In genomic region chr3:128348075-128348474, GRCh38 we compare ENCODE assay signal across 25 cellular contexts.
DNase-seq lines count a peak whose midpoint lies in the region; ATAC-seq, FAIRE-seq and TF ChIP-seq lines count a peak whose summit lies in the region.
"Had no signal": no experiment of that assay in that cellular context is flagged by ENCODE, and none has a peak within 500 bp of the region (broad histone marks: within the 10 kb centered on the region; RNA-seq: fewer than 3 reads in every experiment).

No MANE protein-coding gene starts in this region.

- H3K36me3 ChIP-seq in DOHH2 (ENCODE audit: control insufficient read depth, low read length): no peaks in the 10 kb centered on the region; the same call in 1 of the 2 replicates
- H3K36me3 ChIP-seq in Karpas-422 (ENCODE audit: insufficient read depth, low read length): no peaks in the 10 kb centered on the region
- H3K36me3 ChIP-seq in GM12878 (ENCODE audit: control insufficient read depth in 2 of 2, insufficient read depth in 2 of 2, low read length in 1 of 2): no peaks in the 10 kb centered on the region; a peak in 2 of 4 replicates

- peaks cover 9% of the 10 kb centered on the region for H3K9me3 Mint-ChIP-seq in mesothelial cell of epicardium
- no peaks in the 10 kb centered on the region for H3K9me3 Mint-ChIP-seq in natural killer cell treated with Interleukin-12 subunit alpha and Interleukin-12 subunit beta and Interleukin-15 and Interleukin-18, amount 100 ng/mL, for 72 hours
- H3K9me3 Mint-ChIP-seq: CD8-positive, alpha-beta T cell had no signal

- peaks cover 29% of the 10 kb centered on the region for H3K4me1 Mint-ChIP-seq in mesothelial cell of epicardium
- H3K4me1 Mint-ChIP-seq in natural killer cell treated with Interleukin-12 subunit alpha and Interleukin-12 subunit beta and Interleukin-15 and Interleukin-18, amount 100 ng/mL, for 72 hours (ENCODE audit: low read depth in 2 of 2): peaks cover 0 to 8% of the 10 kb centered on the region in 2 donors

- CTCF ChIA-PET in GM12878 (lab: Yijun Ruan, JAX): interaction anchor here (0.8 to 1.2 kb wide), 2 partner anchors 15 to 23 kb away, joined by 3 read pairs; no protein-coding TSS in a partner anchor

- 69% methylated on average over 4 of the region's 4 CpGs for WGBS in GM12878 (ENCODE audit: insufficient coverage, insufficient replicate concordance, low lambda C conversion rate, missing lambda C conversion rate)

- no TSS peak for BruUV-seq in GM12878 (replicated peaks; lab: Mats Ljungman, UMichigan)

- SMC1A ChIA-PET in GM12878 (lab: Charles Lee; ENCODE audit: uncharacterized antibody, unreplicated experiment): interaction anchor here (0.7 to 1.5 kb wide), 2 partner anchors 22 to 25 kb away, joined by 3 to 5 read pairs; no protein-coding TSS in a partner anchor

- H3K9me2 ChIP-seq in DOHH2 (replicated peaks; ENCODE audit: control insufficient read depth, low read length) (no peaks in the 10 kb centered on the region), Karpas-422 (replicated peaks; ENCODE audit: insufficient read depth, low read length) (no peaks in the 10 kb centered on the region)

- POLR2A ChIA-PET in GM12878 (lab: Charles Lee): no interaction called here

- DNase-seq in Karpas-422 (peak; percentile 46), GM12878 (ENCODE audit: low read depth, low spot score) (no peak), mesothelial cell of epicardium (ENCODE audit: low spot score in 2 of 2, unreplicated experiment in 2 of 2) (no peak)
- DNase-seq in natural killer cell treated with Interleukin-12 subunit alpha and Interleukin-12 subunit beta and Interleukin-15 and Interleukin-18, amount 100 ng/mL, for 72 hours (ENCODE audit: low spot score): no peak
- no peak for DNase-seq in stimulated activated CD4-positive, alpha-beta T cell treated with anti-CD3 and anti-CD28 coated beads, Interleukin-4, amount 100 ng/mL, for 4 hours
- DNase-seq in stimulated activated naive CD8-positive, alpha-beta T cell treated with anti-CD3 and anti-CD28 coated beads, Interleukin-15, Interleukin-2, amounts not matched to agents 100 U/mL and 50 U/mL, for 24 hours: no peak
- DNase-seq: C1 segment of cervical spinal cord; CD8-positive, alpha-beta T cell; DND-41; NCI-H1105; NCI-H1436 treated with DMSO at 0.1 percent for 48 hours; NCI-H187 treated with DMSO at 0.1 percent for 48 hours; NCI-H2107; NCI-H446; NCI-H524 treated with DMSO at 0.1 percent for 48 hours; NK-92 treated with Interleukin-12 subunit alpha and Interleukin-12 subunit beta, amount 100 ng/mL, for 24 hours; SHP77 treated with DMSO at 0.1 percent for 48 hours had no signal

- H3K4me1 ChIP-seq in DOHH2 (ENCODE audit: control insufficient read depth, low read length): peaks cover 19% of the 10 kb centered on the region
- H3K4me1 ChIP-seq in Karpas-422 (ENCODE audit: low read length): peaks cover 19% of the 10 kb centered on the region
- peaks cover 10% of the 10 kb centered on the region for H3K4me1 ChIP-seq in GM12878 (ENCODE audit: control insufficient read depth, insufficient read depth, low read length)

- H3K9me3 ChIP-seq in DOHH2 (ENCODE audit: control insufficient read depth, insufficient read depth, low read length) (no peaks in the 10 kb centered on the region), Karpas-422 (ENCODE audit: low read length) (no peaks in the 10 kb centered on the region), GM12878 (replicated peaks; ENCODE audit: control insufficient read depth, insufficient read depth, low read length) (no peaks in the 10 kb centered on the region)

- no peaks in the 10 kb centered on the region for H4K20me1 ChIP-seq in DOHH2 (ENCODE audit: control insufficient read depth, insufficient read depth, low read depth, low read length)
- no peaks in the 10 kb centered on the region for H4K20me1 ChIP-seq in Karpas-422 (ENCODE audit: insufficient read depth, low read depth, low read length)
- H4K20me1 ChIP-seq in GM12878 (ENCODE audit: control insufficient read depth, insufficient read depth): no peaks in the 10 kb centered on the region

- H2AFZ ChIP-seq in Karpas-422 (ENCODE audit: low read length) (0 out of 2 replicates have a peak overlapping the region, but pooled peaks have one; percentile 49), GM12878 (ENCODE audit: control insufficient read depth, low read depth, low read length) (no peak overlapping the region)

- TF ChIP-seq RAD21 in GM12878 (IDR thresholded peaks at IDR 0.05; ENCODE audit: insufficient read depth, low read depth, low read length): no peak

- no peak overlapping the region for H3K4me3 ChIP-seq in DOHH2 (ENCODE audit: low read length)
- H3K4me3 ChIP-seq in Karpas-422 (ENCODE audit: low read length): no peak overlapping the region
- H3K4me3 ChIP-seq in GM12878: no peak overlapping the region
- H3K4me3 ChIP-seq: K562, SK-N-MC had no signal

- RAD21 ChIA-PET in GM12878 (lab: Charles Lee; ENCODE audit: unreplicated experiment): interaction anchor here (0.6 kb wide), 1 partner anchor 163 kb away, joined by 3 read pairs; no protein-coding TSS in a partner anchor

- peak; percentile 38 for FAIRE-seq in GM12878 (lab: Jason Lieb, UNC)
- FAIRE-seq: GM18507, H54, HepG2, K562 had no signal

- H3K9ac ChIP-seq in Karpas-422 (ENCODE audit: low read length) (peak overlapping the region; percentile 29), GM12878 (ENCODE audit: control insufficient read depth, insufficient read depth, low read length) (no peak overlapping the region)

- H3K27ac Mint-ChIP-seq in mesothelial cell of epicardium: peak overlapping the region; percentile 76
- no peak overlapping the region for H3K27ac Mint-ChIP-seq in natural killer cell treated with Interleukin-12 subunit alpha and Interleukin-12 subunit beta and Interleukin-15 and Interleukin-18, amount 100 ng/mL, for 72 hours

- 0 out of 2 replicates have a peak, but pooled peaks cover 2% of the 10 kb centered on the region for H3F3A ChIP-seq in DOHH2 (ENCODE audit: control insufficient read depth, insufficient read depth)

- no peak overlapping the region for H3K27ac ChIP-seq in DOHH2 (ENCODE audit: low read depth, low read length)
- peak overlapping the region; percentile 68 for H3K27ac ChIP-seq in Karpas-422 (ENCODE audit: low read length)
- H3K27ac ChIP-seq in GM12878 (ENCODE audit: control insufficient read depth, insufficient read depth): 0 out of 2 replicates have a peak overlapping the region, but pooled peaks have one; percentile 13
- H3K27ac ChIP-seq: RWPE1, SK-N-MC had no signal

- H3K27me3 ChIP-seq in DOHH2 (ENCODE audit: control insufficient read depth, low read length) (no peaks in the 10 kb centered on the region), Karpas-422 (ENCODE audit: low read length) (no peaks in the 10 kb centered on the region), GM12878 (replicated peaks in 1 of 2; ENCODE audit: control insufficient read depth in 2 of 2, insufficient read depth in 2 of 2, low read length in 1 of 2) (no peaks in the 10 kb centered on the region)

- in situ Hi-C loops in GM12878 (cut with MboI): no loop called here

- no peak for TF ChIP-seq POLR2A in GM12878 (IDR thresholded peaks at IDR 0.05; ENCODE audit: low read depth, low read length)

- ATAC-seq in GM12878 (no peak), GM19467 (IDR thresholded peaks at IDR 0.05; ENCODE audit: unreplicated experiment) (no peak)
- no peak for ATAC-seq in natural killer cell treated with Interleukin-12 subunit alpha and Interleukin-12 subunit beta and Interleukin-15 and Interleukin-18, amount 100 ng/mL, for 72 hours
- no peak for ATAC-seq in stimulated activated naive CD8-positive, alpha-beta T cell treated with anti-CD3 and anti-CD28 coated beads, Interleukin-15, Interleukin-2, amounts not matched to agents 100 U/mL and 50 U/mL, for 24 hours
- ATAC-seq: CD8-positive, alpha-beta T cell; HepG2 had no signal

- H3K79me2 ChIP-seq in DOHH2 (ENCODE audit: control insufficient read depth, low read length): no peaks in the 10 kb centered on the region
- no peaks in the 10 kb centered on the region; the same call in 1 of the 2 replicates for H3K79me2 ChIP-seq in Karpas-422 (ENCODE audit: low read length)
- no peaks in the 10 kb centered on the region for H3K79me2 ChIP-seq in GM12878 (ENCODE audit: control insufficient read depth, insufficient read depth, low read length)

- no peaks in the 10 kb centered on the region for H3K27me3 Mint-ChIP-seq in mesothelial cell of epicardium (ENCODE audit: low read depth)
- H3K27me3 Mint-ChIP-seq in natural killer cell treated with Interleukin-12 subunit alpha and Interleukin-12 subunit beta and Interleukin-15 and Interleukin-18, amount 100 ng/mL, for 72 hours: no peaks in the 10 kb centered on the region

- H3K4me2 ChIP-seq in DOHH2 (ENCODE audit: low read length) (peak overlapping the region; percentile 52; the same call in 1 of the 2 replicates), Karpas-422 (ENCODE audit: low read depth, low read length, poor library complexity, severe bottlenecking) (peak overlapping the region; percentile 56), GM12878 (ENCODE audit: control insufficient read depth, insufficient read depth) (0 out of 2 replicates have a peak overlapping the region, but pooled peaks have one; percentile 18)

- H3K36me3 Mint-ChIP-seq in mesothelial cell of epicardium: peaks cover 6% of the 10 kb centered on the region
- no peaks in the 10 kb centered on the region for H3K36me3 Mint-ChIP-seq in natural killer cell treated with Interleukin-12 subunit alpha and Interleukin-12 subunit beta and Interleukin-15 and Interleukin-18, amount 100 ng/mL, for 72 hours

- no peak for TF ChIP-seq CTCF in DOHH2 (IDR thresholded peaks at IDR 0.05; ENCODE audit: low read depth, low read length, poor library complexity, severe bottlenecking)
- no peak for TF ChIP-seq CTCF in GM12878 (IDR thresholded peaks at IDR 0.05 in 2 of 3, conservative IDR thresholded peaks at IDR 0.05 in 1 of 3; ENCODE audit: control insufficient read depth in 2 of 3, extremely low read depth in 1 of 3, insufficient read depth in 1 of 3, low read depth in 3 of 3, low read length in 3 of 3)
- TF ChIP-seq CTCF in mesothelial cell of epicardium (IDR thresholded peaks at IDR 0.05; ENCODE audit: unreplicated experiment): no peak

- intact Hi-C loops in GM12878 (cut with micrococcal nuclease; ENCODE audit: unreplicated experiment): no loop called here

- no peak overlapping the region for H3K4me3 Mint-ChIP-seq in mesothelial cell of epicardium
- no peak overlapping the region for H3K4me3 Mint-ChIP-seq in natural killer cell treated with Interleukin-12 subunit alpha and Interleukin-12 subunit beta and Interleukin-15 and Interleukin-18, amount 100 ng/mL, for 72 hours
- H3K4me3 Mint-ChIP-seq: CD8-positive, alpha-beta T cell had no signal

- no peak for TF ChIP-seq EP300 in GM12878 (IDR thresholded peaks at IDR 0.05; ENCODE audit: borderline replicate concordance in 1 of 2, control insufficient read depth in 1 of 2, low read depth in 2 of 2, low read length in 2 of 2)

TF ChIP-seq in GM12878, 131 proteins besides CTCF, POLR2A, EP300 and RAD21:
- TF ChIP-seq GABPA (IDR thresholded peaks at IDR 0.05; ENCODE audit: low read depth) (0 out of 2 replicates have a peak, but pooled peaks have one; percentile 55), PAX8 (IDR thresholded peaks at IDR 0.05) (no peak)
